ENCODE assay signal across 8 cellular contexts in genomic region chr18:7671105-7671504, GRCh38.
"Had no signal": no experiment of that assay in that cellular context is flagged by ENCODE, and none has a peak within 500 bp of the region (broad histone marks: within the 10 kb centered on the region; RNA-seq: fewer than 3 reads in every experiment).

No MANE protein-coding gene starts in this region.

- H3K4me2 ChIP-seq: GM23338 had no signal

- H3K4me1 ChIP-seq: HAP-1 had no signal

- DNase-seq: GM23248, GOT3, H7, HCEC 1CT, HFFc6 had no signal

- H3K9ac ChIP-seq: GM23248 had no signal

- ATAC-seq: GM23338, HCT116 had no signal

- H3K27ac Mint-ChIP-seq: GM23338, HFFc6 had no signal

- H3K36me3 ChIP-seq: HAP-1 had no signal

- H3K27ac ChIP-seq: GM23248 had no signal

- H2AFZ ChIP-seq: GM23248, GM23338 had no signal

- H3K4me3 ChIP-seq: GM23248, GM23338, HAP-1 had no signal

- H3K9me3 Mint-ChIP-seq: GM23338, HFFc6 had no signal

- H3K9me3 ChIP-seq: HAP-1 had no signal

- H3K4me3 Mint-ChIP-seq: GM23338, HFFc6 had no signal
